Comparison of ENCODE assay signal across 15 cellular contexts in genomic region chr4:168584321-168584771, GRCh38.
DNase-seq lines count a peak whose midpoint lies in the region; ATAC-seq and TF ChIP-seq lines count a peak whose summit lies in the region.
"Had no signal": no experiment of that assay in that cellular context is flagged by ENCODE, and none has a peak within 500 bp of the region (broad histone marks: within the 10 kb centered on the region; RNA-seq: fewer than 3 reads in every experiment).

No MANE protein-coding gene starts in this region.

- H3K9me3 Mint-ChIP-seq in activated T-helper 17 cell treated with anti-CD3 and anti-CD28 coated beads, Interleukin-2, amount 50 U/mL, for 72 hours = no peaks in the 10 kb centered on the region
- H3K9me3 Mint-ChIP-seq in osteocyte (ENCODE audit: unreplicated experiment) = peaks cover 14% of the 10 kb centered on the region
- H3K9me3 Mint-ChIP-seq in activated naive CD4-positive, alpha-beta T cell treated with anti-CD3 and anti-CD28 coated beads for 36 hours = peaks cover 11% of the 10 kb centered on the region
- H3K9me3 Mint-ChIP-seq: activated naive CD4-positive, alpha-beta T cell treated with anti-CD3 and anti-CD28 coated beads, Interleukin-2, amount 50 U/mL, for 72 hours had no signal

- no peaks in the 10 kb centered on the region for H3K36me3 Mint-ChIP-seq in activated T-helper 17 cell treated with anti-CD3 and anti-CD28 coated beads, Interleukin-2, amount 50 U/mL, for 72 hours (ENCODE audit: low read depth)
- peaks cover 9% of the 10 kb centered on the region for H3K36me3 Mint-ChIP-seq in osteocyte (ENCODE audit: unreplicated experiment)
- no peaks in the 10 kb centered on the region for H3K36me3 Mint-ChIP-seq in activated naive CD4-positive, alpha-beta T cell treated with anti-CD3 and anti-CD28 coated beads for 36 hours (ENCODE audit: low read depth)
- H3K36me3 Mint-ChIP-seq: activated naive CD4-positive, alpha-beta T cell treated with anti-CD3 and anti-CD28 coated beads, Interleukin-2, amount 50 U/mL, for 72 hours had no signal

- no peak for TF ChIP-seq CTCF in osteocyte (IDR thresholded peaks at IDR 0.05)

- no peak overlapping the region for H3K27ac Mint-ChIP-seq in activated T-helper 17 cell treated with anti-CD3 and anti-CD28 coated beads, Interleukin-2, amount 50 U/mL, for 72 hours
- peak overlapping the region; percentile 70 for H3K27ac Mint-ChIP-seq in osteocyte (ENCODE audit: unreplicated experiment)
- no peak overlapping the region for H3K27ac Mint-ChIP-seq in activated naive CD4-positive, alpha-beta T cell treated with anti-CD3 and anti-CD28 coated beads for 36 hours
- H3K27ac Mint-ChIP-seq: activated naive CD4-positive, alpha-beta T cell treated with anti-CD3 and anti-CD28 coated beads, Interleukin-2, amount 50 U/mL, for 72 hours had no signal

- H3K4me3 Mint-ChIP-seq in activated T-helper 17 cell treated with anti-CD3 and anti-CD28 coated beads, Interleukin-2, amount 50 U/mL, for 72 hours = no peak overlapping the region
- no peak overlapping the region for H3K4me3 Mint-ChIP-seq in osteocyte (ENCODE audit: unreplicated experiment)
- H3K4me3 Mint-ChIP-seq in activated naive CD4-positive, alpha-beta T cell treated with anti-CD3 and anti-CD28 coated beads for 36 hours = no peak overlapping the region

- ATAC-seq in GM18909 (IDR thresholded peaks at IDR 0.05; ENCODE audit: poor library complexity, unreplicated experiment) = peak; percentile 62
- ATAC-seq in HG03159 (IDR thresholded peaks at IDR 0.05; ENCODE audit: unreplicated experiment) = peak; percentile 50
- ATAC-seq in activated T-helper 17 cell treated with anti-CD3 and anti-CD28 coated beads, Interleukin-2, amount 50 U/mL, for 72 hours (replicated peaks) = peak; percentile 53
- ATAC-seq: left ventricle myocardium superior had no signal

- H3K4me1 Mint-ChIP-seq in activated T-helper 17 cell treated with anti-CD3 and anti-CD28 coated beads, Interleukin-2, amount 50 U/mL, for 72 hours = no peaks in the 10 kb centered on the region
- H3K4me1 Mint-ChIP-seq in osteocyte (ENCODE audit: unreplicated experiment) = peaks cover 56% of the 10 kb centered on the region
- H3K4me1 Mint-ChIP-seq in activated naive CD4-positive, alpha-beta T cell treated with anti-CD3 and anti-CD28 coated beads for 36 hours (ENCODE audit: low read depth) = peaks cover 2% of the 10 kb centered on the region

- H3K27me3 Mint-ChIP-seq in activated T-helper 17 cell treated with anti-CD3 and anti-CD28 coated beads, Interleukin-2, amount 50 U/mL, for 72 hours = peaks cover 26% of the 10 kb centered on the region
- no peaks in the 10 kb centered on the region for H3K27me3 Mint-ChIP-seq in osteocyte (ENCODE audit: unreplicated experiment)
- peaks cover 21% of the 10 kb centered on the region for H3K27me3 Mint-ChIP-seq in activated naive CD4-positive, alpha-beta T cell treated with anti-CD3 and anti-CD28 coated beads for 36 hours (ENCODE audit: low read depth)

- intact Hi-C loops in activated naive CD4-positive, alpha-beta T cell treated with anti-CD3 and anti-CD28 coated beads for 36 hours (cut with micrococcal nuclease) = loop anchor here (10.0 kb wide), 1 partner anchor 420 kb away; no protein-coding TSS in a partner anchor

- CTCF ChIA-PET in activated naive CD4-positive, alpha-beta T cell treated with anti-CD3 and anti-CD28 coated beads for 36 hours (lab: Charles Lee) = no interaction called here

- DNase-seq in osteocyte (ENCODE audit: extremely low spot score, unreplicated experiment) = no peak
- DNase-seq in activated naive CD4-positive, alpha-beta T cell treated with anti-CD3 and anti-CD28 coated beads for 36 hours = no peak
- no peak for DNase-seq in NCI-H1105 treated with DMSO at 0.1 percent for 48 hours (lab: John Stamatoyannopoulos, UW)
- DNase-seq in occipital lobe (lab: John Stamatoyannopoulos, UW) = no peak
- DNase-seq in NCI-H2196 (lab: John Stamatoyannopoulos, UW; ENCODE audit: unreplicated experiment) = no peak
- DNase-seq: activated CD4-positive, alpha-beta T cell treated with anti-CD3 and anti-CD28 coated beads for 1 hour; DND-41; erythroblast; left ventricle myocardium superior; NCI-H1694 treated with DMSO at 0.1 percent for 48 hours; retina had no signal
